In the genomic region with DNA sequence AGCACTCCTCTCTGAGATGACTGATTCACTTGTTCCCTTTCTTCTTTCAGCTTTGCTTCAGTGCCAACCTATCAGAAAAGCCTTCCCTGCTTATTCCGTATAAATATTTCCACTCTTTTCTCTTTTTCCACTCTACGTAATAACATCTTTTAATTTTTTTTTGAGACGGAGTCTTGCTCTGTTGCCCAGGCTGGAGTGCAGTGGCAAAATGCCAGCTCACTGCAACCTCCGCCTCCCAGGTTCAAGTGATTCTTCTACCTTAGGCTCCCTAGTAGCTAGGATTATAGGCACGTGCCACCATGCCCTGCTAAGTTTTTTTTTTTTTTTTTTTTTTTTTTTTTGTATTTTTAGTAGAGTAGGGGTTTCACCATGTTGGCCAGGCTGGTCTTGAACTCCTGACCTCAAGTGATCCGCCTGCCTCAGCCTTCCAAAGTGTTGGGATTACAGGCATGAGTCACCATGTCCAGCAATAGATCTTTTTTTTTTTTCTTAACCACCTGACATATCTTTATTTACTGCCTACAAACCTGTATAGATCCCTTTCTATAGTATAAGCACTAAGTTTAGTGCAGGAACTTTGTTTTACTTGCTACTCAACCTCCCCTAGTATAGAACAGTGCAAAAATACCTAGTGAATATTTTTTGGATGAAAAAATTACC, we compare ENCODE assay signal across 1 cellular context.
TF ChIP-seq lines count a peak whose summit lies in the region.
"Not testable (repeated sequence)": the region's sequence is repeated elsewhere in the genome, so short reads cannot be mapped to it uniquely, and the experiment has no call there.

No MANE protein-coding gene starts in this region.

TF ChIP-seq in A549, 52 proteins besides CTCF, POLR2A, EP300 and RAD21:
- not testable (repeated sequence) for TF ChIP-seq FOSL2 (IDR thresholded peaks at IDR 0.05)
- TF ChIP-seq FOSL2 (CRISPR knock-in tag; IDR thresholded peaks at IDR 0.05): peak; percentile 22; the same call in 1 of the 2 replicates
